Comparison of ENCODE assay signal across 25 cellular contexts in the genomic region with DNA sequence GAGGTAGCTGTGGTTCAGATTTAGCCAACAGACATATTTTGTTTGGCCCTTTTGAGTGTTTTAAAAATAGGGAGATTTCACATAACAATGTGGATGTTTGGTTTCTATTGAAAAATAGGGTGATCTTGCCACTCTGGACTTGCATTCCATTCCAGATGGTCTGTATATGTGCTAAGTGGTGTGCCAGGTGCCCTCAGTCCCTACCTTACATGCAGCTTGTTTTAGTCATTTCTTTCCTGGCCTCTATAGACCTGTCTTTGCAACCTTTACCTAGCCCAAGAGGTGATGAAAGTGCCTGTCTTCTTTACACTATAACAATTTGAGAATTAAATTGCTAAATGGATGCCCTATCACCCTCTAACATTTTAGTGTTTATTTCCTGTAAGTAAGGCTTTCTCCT. TPM values are rescaled to one million over a fixed set of nuclear protein-coding genes. Genes with fewer than 3 reads are reported as not detected.
DNase-seq lines count a peak whose midpoint lies in the region; ATAC-seq and TF ChIP-seq lines count a peak whose summit lies in the region.
"Had no signal": no experiment of that assay in that cellular context is flagged by ENCODE, and none has a peak within 500 bp of the region (broad histone marks: within the 10 kb centered on the region; RNA-seq: fewer than 3 reads in every experiment).

No MANE protein-coding gene starts in this region.

- peak overlapping the region; percentile 50 to 57 for H3K27ac Mint-ChIP-seq in effector memory CD8-positive, alpha-beta T cell
- H3K27ac Mint-ChIP-seq: neural progenitor cell had no signal

- ATAC-seq in activated T-cell treated with anti-CD3 and anti-CD28 coated beads, Interleukin-2, amount 50 U/mL, for 4 hours: peak; percentile 14 to 23
- no peak for ATAC-seq in effector memory CD8-positive, alpha-beta T cell (replicated peaks)
- ATAC-seq in HG03460 (IDR thresholded peaks at IDR 0.05; ENCODE audit: unreplicated experiment) (no peak), HG02885 (IDR thresholded peaks at IDR 0.05; ENCODE audit: poor library complexity, unreplicated experiment) (no peak)
- ATAC-seq: A549, psoas muscle had no signal

- H2AFZ ChIP-seq in Loucy (ENCODE audit: low read length) (no peak overlapping the region), trophoblast cell (ENCODE audit: insufficient read depth, low read length, poor library complexity) (no peak overlapping the region)
- H2AFZ ChIP-seq: neural progenitor cell had no signal

- H3K23ac ChIP-seq in trophoblast cell (ENCODE audit: low read length): peak overlapping the region; percentile 80

- H3K4me3 Mint-ChIP-seq in activated T-cell treated with anti-CD3 and anti-CD28 coated beads, Interleukin-2, amount 50 U/mL, for 4 hours: no peak overlapping the region
- H3K4me3 Mint-ChIP-seq in effector memory CD8-positive, alpha-beta T cell: peak overlapping the region; percentile 16 to 30
- H3K4me3 Mint-ChIP-seq: endodermal cell, neural progenitor cell had no signal

- no peak overlapping the region for H2BK120ac ChIP-seq in trophoblast cell (ENCODE audit: insufficient read depth, low read length, poor library complexity)

- H3K9ac ChIP-seq in Loucy (ENCODE audit: low read depth, low read length, poor library complexity, severe bottlenecking) (no peak overlapping the region), trophoblast cell (ENCODE audit: low read length) (no peak overlapping the region)
- H3K9ac ChIP-seq: BLaER1 treated with 17β-estradiol and CSF1 and Interleukin-3, amounts not matched to agents 10 nM and 100 nM; neural progenitor cell; SK-N-SH had no signal

- H3K4me1 ChIP-seq in Loucy (ENCODE audit: insufficient read depth, low read length, poor library complexity, severe bottlenecking) (peaks cover 18% of the 10 kb centered on the region), trophoblast cell (ENCODE audit: control insufficient read depth in 1 of 2, insufficient read depth in 2 of 2, low read length in 2 of 2) (peaks cover 0 to 2% of the 10 kb centered on the region in 2 experiments)
- H3K4me1 ChIP-seq: neural progenitor cell, psoas muscle had no signal

- TF ChIP-seq CTCF in Loucy (conservative IDR thresholded peaks at IDR 0.05; ENCODE audit: low read length): no peak

- H3K9me3 ChIP-seq in Loucy (ENCODE audit: insufficient read depth, low read depth, low read length) (no peaks in the 10 kb centered on the region), trophoblast cell (ENCODE audit: insufficient read depth, low read depth, low read length) (no peaks in the 10 kb centered on the region)
- H3K9me3 ChIP-seq: A549; BLaER1 treated with 17β-estradiol and CSF1 and Interleukin-3, amounts not matched to agents 10 nM and 100 nM; psoas muscle; SK-N-SH; stomach had no signal

- no peak overlapping the region for H3K14ac ChIP-seq in trophoblast cell (ENCODE audit: low read length)

- H4K91ac ChIP-seq in trophoblast cell (ENCODE audit: low read depth, low read length): no peak overlapping the region

- H3K36me3 Mint-ChIP-seq in activated T-cell treated with anti-CD3 and anti-CD28 coated beads, Interleukin-2, amount 50 U/mL, for 4 hours (ENCODE audit: insufficient read depth): peaks cover 30% of the 10 kb centered on the region
- peaks cover 30% of the 10 kb centered on the region for H3K36me3 Mint-ChIP-seq in effector memory CD8-positive, alpha-beta T cell (ENCODE audit: insufficient read depth)

- peaks cover 84% of the 10 kb centered on the region for H3K4me1 Mint-ChIP-seq in activated T-cell treated with anti-CD3 and anti-CD28 coated beads, Interleukin-2, amount 50 U/mL, for 4 hours (ENCODE audit: low read depth)
- H3K4me1 Mint-ChIP-seq in effector memory CD8-positive, alpha-beta T cell (ENCODE audit: low read depth in 2 of 2): peaks cover 54 to 70% of the 10 kb centered on the region in 2 donors
- H3K4me1 Mint-ChIP-seq: neural progenitor cell had no signal

- H4K8ac ChIP-seq in trophoblast cell (ENCODE audit: low read depth, low read length): no peak overlapping the region

- H3K4ac ChIP-seq in trophoblast cell (ENCODE audit: low read depth, low read length): peak overlapping the region; percentile 40

- H3K79me2 ChIP-seq in Loucy (ENCODE audit: insufficient read depth, low read length): peaks cover 86% of the 10 kb centered on the region
- peaks cover 2% of the 10 kb centered on the region for H3K79me2 ChIP-seq in trophoblast cell (ENCODE audit: control insufficient read depth, insufficient read depth, low read length, poor library complexity)

- H3K9me3 Mint-ChIP-seq in activated T-cell treated with anti-CD3 and anti-CD28 coated beads, Interleukin-2, amount 50 U/mL, for 4 hours: no peaks in the 10 kb centered on the region
- H3K9me3 Mint-ChIP-seq in effector memory CD8-positive, alpha-beta T cell: no peaks in the 10 kb centered on the region

- no peaks in the 10 kb centered on the region for H3K79me1 ChIP-seq in trophoblast cell (ENCODE audit: low read length)

- H4K12ac ChIP-seq in trophoblast cell (ENCODE audit: low read depth, low read length): no peak overlapping the region

- H2BK12ac ChIP-seq in trophoblast cell (ENCODE audit: low read length): no peak overlapping the region

- no peak overlapping the region for H3K27ac ChIP-seq in trophoblast cell (ENCODE audit: low read depth, low read length)
- H3K27ac ChIP-seq: A549; BLaER1 treated with 17β-estradiol and CSF1 and Interleukin-3, amounts not matched to agents 10 nM and 100 nM; neural progenitor cell; psoas muscle; stomach had no signal

- no peak overlapping the region for H3K18ac ChIP-seq in trophoblast cell (ENCODE audit: low read length)

- H2AK5ac ChIP-seq in trophoblast cell (ENCODE audit: low read length): no peak overlapping the region

- H3K27me3 ChIP-seq in Loucy (ENCODE audit: insufficient read depth, low read length, poor library complexity, severe bottlenecking): no peaks in the 10 kb centered on the region
- H3K27me3 ChIP-seq in trophoblast cell (ENCODE audit: insufficient read depth, low read length): no peaks in the 10 kb centered on the region
- H3K27me3 ChIP-seq: BLaER1 treated with 17β-estradiol and CSF1 and Interleukin-3, amounts not matched to agents 10 nM and 100 nM; neural progenitor cell; stomach had no signal

- no peaks in the 10 kb centered on the region for H3K9me2 ChIP-seq in Loucy (replicated peaks; ENCODE audit: low read depth, low read length)
- H3K9me2 ChIP-seq: SK-N-SH had no signal

- H3K4me2 ChIP-seq in Loucy (ENCODE audit: low read depth, low read length, poor library complexity, severe bottlenecking): peak overlapping the region; percentile 58
- no peak overlapping the region for H3K4me2 ChIP-seq in trophoblast cell (ENCODE audit: low read length)
- H3K4me2 ChIP-seq: A549; BLaER1 treated with 17β-estradiol and CSF1 and Interleukin-3, amounts not matched to agents 10 nM and 100 nM; neural progenitor cell; SK-N-SH had no signal

- H2BK5ac ChIP-seq in trophoblast cell (ENCODE audit: low read depth, low read length, poor library complexity): no peak overlapping the region

- H4K20me1 ChIP-seq in Loucy (ENCODE audit: insufficient read depth, low read length, poor library complexity, severe bottlenecking): peaks cover 9% of the 10 kb centered on the region

- H3K27me3 Mint-ChIP-seq in activated T-cell treated with anti-CD3 and anti-CD28 coated beads, Interleukin-2, amount 50 U/mL, for 4 hours (ENCODE audit: low read depth): no peaks in the 10 kb centered on the region
- H3K27me3 Mint-ChIP-seq in effector memory CD8-positive, alpha-beta T cell: no peaks in the 10 kb centered on the region

- no peaks in the 10 kb centered on the region for H3F3A ChIP-seq in Loucy (ENCODE audit: low read depth)

- DNase-seq in activated T-cell treated with anti-CD3 and anti-CD28 coated beads, Interleukin-2, amount 50 U/mL, for 4 hours: no peak
- DNase-seq in activated T-cell treated with anti-CD3 and anti-CD28 coated beads for 4 hours: no peak
- DNase-seq in effector memory CD8-positive, alpha-beta T cell: no peak
- DNase-seq in trophoblast cell: no peak
- DNase-seq in NCI-H446 (lab: John Stamatoyannopoulos, UW): no peak
- DNase-seq: activated CD4-positive, CD25-positive, alpha-beta regulatory T cell; activated gamma-delta T cell treated with Interleukin-2 at 50 U/mL for 16 hours; DMS 273 treated with DMSO at 0.1 percent for 48 hours; endodermal cell; GDM1; glutamatergic neuron; midbrain; NCI-H1105 treated with DMSO at 0.1 percent for 48 hours; NCI-H2081; NCI-H510A; psoas muscle; SK-N-SH; stimulated activated CD4-positive, alpha-beta T cell treated with anti-CD3 and anti-CD28 coated beads, Interleukin-2, amount 100 ng/mL, for 24 hours; stomach had no signal

- peak overlapping the region; percentile 34 for H3K4me3 ChIP-seq in Loucy (ENCODE audit: low read length, poor library complexity, severe bottlenecking)
- no peak overlapping the region for H3K4me3 ChIP-seq in trophoblast cell (ENCODE audit: low read depth, low read length)
- H3K4me3 ChIP-seq: A549; BLaER1 treated with 17β-estradiol and CSF1 and Interleukin-3, amounts not matched to agents 10 nM and 100 nM; neural progenitor cell; psoas muscle; stomach had no signal

- no peaks in the 10 kb centered on the region for H3K36me3 ChIP-seq in Loucy (ENCODE audit: insufficient read depth, low read length)
- peaks cover 0 to 3% of the 10 kb centered on the region in 2 experiments for H3K36me3 ChIP-seq in trophoblast cell (ENCODE audit: control insufficient read depth in 1 of 2, insufficient read depth in 2 of 2, low read length in 2 of 2)
- H3K36me3 ChIP-seq: neural progenitor cell had no signal

RNA-seq across cellular contexts. Expression of a gene that starts 11.1 kb away (rescaled TPM):
- total RNA-seq in activated T-cell treated with anti-CD3 and anti-CD28 coated beads, Interleukin-2, amount 50 U/mL, for 4 hours: 10 to 100 TPM; 57.1 to 60.0 (median 58.2) TPM
- 32.8 and 33.8 TPM in 2 replicates for polyA plus RNA-seq in trophoblast cell (2013)

Comparison
In these comparisons a context has a peak if more than half of its experiments do, and no peak if none do; other contexts are left out.
1. ATAC-seq: peak in activated T-cell treated with anti-CD3 and anti-CD28 coated beads, Interleukin-2, amount 50 U/mL, for 4 hours (2 of 2); none in effector memory CD8-positive, alpha-beta T cell (single experiment), HG03460 (single experiment) and HG02885 (single experiment).